8 cellular contexts compared by ENCODE assay signal in genomic region chr4:145061325-145061920, GRCh38. TPM values are rescaled to one million over a fixed set of nuclear protein-coding genes. Genes with fewer than 3 reads are reported as not detected.
A peak's percentile ranks its signal among the peaks of the same experiment; 100 is the strongest.
DNase-seq lines count a peak whose midpoint lies in the region; ATAC-seq, FAIRE-seq and TF ChIP-seq lines count a peak whose summit lies in the region.

No MANE protein-coding gene starts in this region.

- peak; percentile 16; the same call in 1 of the 3 replicates for TF ChIP-seq CTCF in GM12872 (IDR thresholded peaks at IDR 0.05; ENCODE audit: insufficient read depth, low read depth, low read length)
- no peak for TF ChIP-seq CTCF in astrocyte of the cerebellum (IDR thresholded peaks at IDR 0.05; ENCODE audit: low read depth, low read length, missing control alignments)
- TF ChIP-seq CTCF in kidney (IDR thresholded peaks at IDR 0.05; ENCODE audit: borderline replicate concordance, extremely low read depth, insufficient read depth), result peak; percentile 33

- in situ Hi-C loops in astrocyte of the cerebellum (cut with HindIII; ENCODE audit: low sequenced_read_pairs), result no loop called here

- DNase-seq in NCI-H2196 (lab: John Stamatoyannopoulos, UW; ENCODE audit: unreplicated experiment) (peak; percentile 4), astrocyte of the cerebellum (ENCODE audit: low read depth) (peak; percentile 62), kidney (peak; percentile 16)
- DNase-seq in activated CD4-positive, CD25-positive, alpha-beta regulatory T cell treated with anti-CD3 and anti-CD28 coated beads, Interleukin-2, amount 50 U/mL, for 72 hours, result no peak

- H3K4me3 ChIP-seq in astrocyte of the cerebellum (ENCODE audit: low read depth, low read length) (no peak overlapping the region), kidney (ENCODE audit: low read length in 2 of 2) (no peak overlapping the region)

- no peak overlapping the region for H3K27ac ChIP-seq in kidney (ENCODE audit: low read depth in 2 of 2, low read length in 2 of 2)

- H3K36me3 ChIP-seq in kidney (ENCODE audit: control insufficient read depth in 1 of 2, insufficient read depth in 2 of 2, low read length in 2 of 2), result no peaks in the 10 kb centered on the region

- H3K9ac ChIP-seq in kidney (ENCODE audit: low read length in 2 of 2), result no peak overlapping the region

- FAIRE-seq in A204.1 (lab: Jason Lieb, UNC) (peak; percentile 99), kidney (lab: Jason Lieb, UNC) (peak; percentile 97)

- intact Hi-C loops in kidney (cut with DNase I), result no loop called here

- ATAC-seq in HG02973 (IDR thresholded peaks at IDR 0.05; ENCODE audit: unreplicated experiment), result peak; percentile 73
- no peak for ATAC-seq in HG03460 (IDR thresholded peaks at IDR 0.05; ENCODE audit: unreplicated experiment)

- peaks cover 0 to 5% of the 10 kb centered on the region in 2 donors for H3K4me1 ChIP-seq in kidney (ENCODE audit: control insufficient read depth in 1 of 2, insufficient read depth in 1 of 2, low read depth in 1 of 2, low read length in 2 of 2)

- H3K9me3 ChIP-seq in kidney (ENCODE audit: control insufficient read depth in 1 of 2, low read length in 2 of 2), result no peaks in the 10 kb centered on the region

RNA-seq across cellular contexts. Expression of gene ANAPC10, which starts 36.6 kb away (rescaled TPM):
- 18.0 TPM for total RNA-seq in kidney
- 23.3 TPM for polyA plus RNA-seq in kidney (ENCODE audit: insufficient read depth, low read depth, low replicate concordance)

RNA-seq across cellular contexts. Expression of gene ABCE1, which starts 36.7 kb away (rescaled TPM):
- total RNA-seq in kidney, result 46.4 TPM
- 14.8 TPM for polyA plus RNA-seq in kidney (ENCODE audit: insufficient read depth, low read depth, low replicate concordance)
